ENCODE assay signal across 15 cellular contexts in the genomic region with DNA sequence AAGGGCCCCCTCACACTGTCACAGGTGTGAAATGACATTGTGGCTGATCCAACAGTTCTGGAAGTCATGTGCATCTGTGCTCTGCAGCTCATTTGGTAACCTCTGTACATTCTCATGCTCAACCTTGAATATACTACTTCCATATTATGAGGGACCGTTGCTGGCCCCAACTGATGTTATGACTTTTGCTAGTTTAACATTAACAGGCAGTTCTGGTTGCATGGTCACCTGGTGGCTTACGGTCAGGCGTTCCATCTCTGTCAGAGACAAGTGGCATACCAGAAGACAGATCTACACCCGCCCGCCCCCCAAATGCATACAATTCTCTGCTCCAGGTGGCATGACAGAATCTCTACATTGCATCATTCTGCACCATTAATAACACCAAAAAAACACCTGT. TPM values are rescaled to one million over a fixed set of nuclear protein-coding genes. Genes with fewer than 3 reads are reported as not detected.
DNase-seq lines count a peak whose midpoint lies in the region; TF ChIP-seq lines count a peak whose summit lies in the region.
"Had no signal": no experiment of that assay in that cellular context is flagged by ENCODE, and none has a peak within 500 bp of the region (broad histone marks: within the 10 kb centered on the region; RNA-seq: fewer than 3 reads in every experiment).

No MANE protein-coding gene starts in this region.

- peak; percentile 37 for DNase-seq in colonic mucosa
- DNase-seq in left kidney (ENCODE audit: low read depth, low spot score) = peak; percentile 36
- DNase-seq in neural crest cell (ENCODE audit: low read depth, low spot score) = no peak
- DNase-seq in transverse colon = peak; percentile 28
- no peak for DNase-seq in UCSD-AML1 (lab: John Stamatoyannopoulos, UW; ENCODE audit: unreplicated experiment)
- DNase-seq in NCI-H146 (lab: John Stamatoyannopoulos, UW) = no peak
- DNase-seq in AML-193 (lab: John Stamatoyannopoulos, UW) = no peak
- DNase-seq: BE2C; CD4-positive, alpha-beta memory T cell; DMS153; DMS79 treated with DMSO at 0.1 percent for 48 hours; EL; HFFc6 had no signal

- intact Hi-C loops in colonic mucosa (cut with DNase I) (no loop called here), transverse colon (cut with DNase I; ENCODE audit: low total_unique reads) (no loop called here)

- no peak overlapping the region for H3K27ac Mint-ChIP-seq in neural crest cell (ENCODE audit: unreplicated experiment)
- H3K27ac Mint-ChIP-seq: HFFc6 had no signal

- TF ChIP-seq CTCF in colonic mucosa (IDR thresholded peaks at IDR 0.05) = no peak
- no peak for TF ChIP-seq CTCF in neural crest cell (conservative IDR thresholded peaks at IDR 0.05)
- TF ChIP-seq CTCF in transverse colon (IDR thresholded peaks at IDR 0.05) = no peak

- H3K27me3 Mint-ChIP-seq in neural crest cell (ENCODE audit: low read depth) = no peaks in the 10 kb centered on the region
- H3K27me3 Mint-ChIP-seq: CD4-positive, alpha-beta memory T cell had no signal

- 61 to 64% methylated on average over 3 to 5 of the region's 5 CpGs for WGBS in transverse colon (ENCODE audit: low coverage in 1 of 2), 2 donors

- peaks cover 28% of the 10 kb centered on the region for H3K4me1 Mint-ChIP-seq in neural crest cell

- TF ChIP-seq EP300 in transverse colon (IDR thresholded peaks at IDR 0.05; ENCODE audit: low read depth) = no peak

- peak overlapping the region; percentile 11 for H3K4me3 Mint-ChIP-seq in neural crest cell
- H3K4me3 Mint-ChIP-seq: CD4-positive, alpha-beta memory T cell; HFFc6 had no signal

- peaks cover 40% of the 10 kb centered on the region for H3K36me3 Mint-ChIP-seq in neural crest cell (ENCODE audit: low read depth)

- H3K27me3 ChIP-seq in colonic mucosa (no peaks in the 10 kb centered on the region), transverse colon (no peaks in the 10 kb centered on the region)
- H3K27me3 ChIP-seq: BE2C had no signal

- H3K36me3 ChIP-seq in colonic mucosa (no peaks in the 10 kb centered on the region), transverse colon (no peaks in the 10 kb centered on the region)

- peaks cover 11% of the 10 kb centered on the region for H3K4me1 ChIP-seq in colonic mucosa
- peaks cover 15 to 48% (median 44%) of the 10 kb centered on the region in 4 donors for H3K4me1 ChIP-seq in transverse colon

- no peak overlapping the region for H3K9ac ChIP-seq in colonic mucosa (ENCODE audit: low read depth in 2 of 2, low read length in 2 of 2)

- no peak for TF ChIP-seq POLR2A in transverse colon (IDR thresholded peaks at IDR 0.05)

- in situ Hi-C loops in transverse colon (cut with MboI; ENCODE audit: low pct_ligation_motif_present in 1 of 4, low pct_unique_long_range_greater_than_20kb in 1 of 4, low sequenced_read_pairs in 3 of 4) = no loop called here

- H3K4me3 ChIP-seq in colonic mucosa (no peak overlapping the region), transverse colon (no peak overlapping the region)
- H3K4me3 ChIP-seq: HAP-1 had no signal

- no peaks in the 10 kb centered on the region for H3K9me3 ChIP-seq in colonic mucosa
- H3K9me3 ChIP-seq in transverse colon = peaks cover 0 to 4% of the 10 kb centered on the region in 2 donors
- H3K9me3 ChIP-seq: BE2C had no signal

- H3K27ac ChIP-seq in colonic mucosa (no peak overlapping the region), transverse colon (peak overlapping the region; percentile 11 to 69 (median 48))
- H3K27ac ChIP-seq: C4-2B had no signal

- H3K9me3 Mint-ChIP-seq in neural crest cell = peaks cover 8% of the 10 kb centered on the region

RNA-seq across cellular contexts. Expression of a gene that starts 6.0 kb away (rescaled TPM):
- total RNA-seq in colonic mucosa (10 to 100 TPM; 40.4 to 41.0 TPM), neural crest cell (57.8 and 61.2 TPM in 2 replicates), transverse colon (100 to 1,000 TPM in 2 of 4 donors, 10 to 100 TPM in 2; 68.8 to 121 (median 92.9) TPM)

Comparison
In these comparisons a context has a peak if more than half of its experiments do, and no peak if none do; other contexts are left out.
1. DNase-seq: peak in colonic mucosa (single experiment), left kidney (single experiment) and transverse colon (single experiment); none in neural crest cell (single experiment), UCSD-AML1 (single experiment), NCI-H146 (single experiment) and AML-193 (0 of 2).